Comparison of ENCODE assay signal across 1 cellular context in genomic region chr7:153036396-153037063, GRCh38.
TF ChIP-seq lines count a peak whose summit lies in the region.

No MANE protein-coding gene starts in this region.

TF ChIP-seq in HepG2, 621 proteins besides CTCF, POLR2A, EP300 and RAD21 (continued from another document):
- no peak for TF ChIP-seq LBX2 (CRISPR knock-in tag; IDR thresholded peaks at IDR 0.05; ENCODE audit: borderline replicate concordance)
- TF ChIP-seq SMAD3 (CRISPR knock-in tag; IDR thresholded peaks at IDR 0.05), result no peak
- peak; percentile 54 to 62 for TF ChIP-seq MAFK (conservative IDR thresholded peaks at IDR 0.05 in 1 of 2, IDR thresholded peaks at IDR 0.05 in 1 of 2; ENCODE audit: low read length in 2 of 2)
- no peak for TF ChIP-seq PLRG1 (conservative IDR thresholded peaks at IDR 0.05)
- TF ChIP-seq ZMAT5 (CRISPR knock-in tag; IDR thresholded peaks at IDR 0.05; ENCODE audit: borderline replicate concordance, low read depth), result no peak
- no peak for TF ChIP-seq FOXP1 (IDR thresholded peaks at IDR 0.05)
- TF ChIP-seq FOXP1 (CRISPR knock-in tag; IDR thresholded peaks at IDR 0.05), result no peak
- no peak for TF ChIP-seq ZKSCAN1 (IDR thresholded peaks at IDR 0.05; ENCODE audit: low read length)
- peak; percentile 75 for TF ChIP-seq NFE2L2 (IDR thresholded peaks at IDR 0.05; ENCODE audit: low read length)
- no peak for TF ChIP-seq SOX5 (CRISPR knock-in tag; IDR thresholded peaks at IDR 0.05; ENCODE audit: borderline replicate concordance)
- peak; percentile 47 for TF ChIP-seq MAFF (IDR thresholded peaks at IDR 0.05; ENCODE audit: low read depth, low read length)
- no peak for TF ChIP-seq FOSL1 (CRISPR knock-in tag; IDR thresholded peaks at IDR 0.05; ENCODE audit: borderline replicate concordance)
- TF ChIP-seq MYC (CRISPR knock-in tag; IDR thresholded peaks at IDR 0.05; ENCODE audit: borderline replicate concordance), result no peak
